ENCODE assay signal across 14 cellular contexts in genomic region chr14:56341766-56342418, GRCh38.
A peak's percentile ranks its signal among the peaks of the same experiment; 100 is the strongest.
DNase-seq lines count a peak whose midpoint lies in the region; ATAC-seq, FAIRE-seq and TF ChIP-seq lines count a peak whose summit lies in the region.
"Had no signal": no experiment of that assay in that cellular context is flagged by ENCODE, and none has a peak within 500 bp of the region (broad histone marks: within the 10 kb centered on the region; RNA-seq: fewer than 3 reads in every experiment).

No MANE protein-coding gene starts in this region.

- no peaks in the 10 kb centered on the region for H3K9me3 ChIP-seq in BE2C

- FAIRE-seq in GM19239 (lab: Jason Lieb, UNC) = peak; percentile 72
- FAIRE-seq: G401.6 had no signal

- H3K36me3 ChIP-seq in BE2C = no peaks in the 10 kb centered on the region

- no peak for DNase-seq in GM19239 (ENCODE audit: insufficient read length, low spot score)
- peak; percentile 30 for DNase-seq in dermis blood vessel endothelial cell
- peak; percentile 44 for DNase-seq in skeletal muscle cell (ENCODE audit: low read depth)
- no peak for DNase-seq in BE2C
- DNase-seq in activated naive CD4-positive, alpha-beta T cell treated with anti-CD3 and anti-CD28 coated beads, Interleukin-2, amount 50 U/mL, for 72 hours (ENCODE audit: low spot score in 2 of 2) = no peak
- no peak for DNase-seq in COLO829 (ENCODE audit: low spot score)
- DNase-seq in central memory CD4-positive, alpha-beta T cell = no peak
- DNase-seq: effector memory CD8-positive, alpha-beta T cell; kidney glomerular epithelial cell; right cardiac atrium had no signal

- H3K9me3 Mint-ChIP-seq in activated naive CD4-positive, alpha-beta T cell treated with anti-CD3 and anti-CD28 coated beads, Interleukin-2, amount 50 U/mL, for 72 hours = no peaks in the 10 kb centered on the region
- H3K9me3 Mint-ChIP-seq: activated T-helper 17 cell treated with anti-CD3 and anti-CD28 coated beads, Interleukin-2, amount 50 U/mL, for 72 hours; effector memory CD8-positive, alpha-beta T cell; stimulated activated memory B cell treated with anti-CD40 and anti-IgM and Interleukin-4, amounts not matched to agents 10 μg/mL and 1 μg/mL and 100 μg/mL, for 72 hours had no signal

- ATAC-seq in HG03095 (IDR thresholded peaks at IDR 0.05; ENCODE audit: unreplicated experiment) = peak; percentile 34
- ATAC-seq in activated naive CD4-positive, alpha-beta T cell treated with anti-CD3 and anti-CD28 coated beads, Interleukin-2, amount 50 U/mL, for 72 hours = no peak
- ATAC-seq: activated T-helper 17 cell treated with anti-CD3 and anti-CD28 coated beads, Interleukin-2, amount 50 U/mL, for 72 hours; effector memory CD8-positive, alpha-beta T cell; stimulated activated memory B cell treated with anti-CD40 and anti-IgM and Interleukin-4, amounts not matched to agents 10 μg/mL and 1 μg/mL and 100 μg/mL, for 72 hours had no signal

- H3K4me3 ChIP-seq in skeletal muscle cell (ENCODE audit: low read depth, low read length) (no peak overlapping the region), BE2C (ENCODE audit: low read depth, low read length) (no peak overlapping the region)

- no peak overlapping the region for H3K27ac Mint-ChIP-seq in activated naive CD4-positive, alpha-beta T cell treated with anti-CD3 and anti-CD28 coated beads, Interleukin-2, amount 50 U/mL, for 72 hours
- H3K27ac Mint-ChIP-seq: activated T-helper 17 cell treated with anti-CD3 and anti-CD28 coated beads, Interleukin-2, amount 50 U/mL, for 72 hours; effector memory CD8-positive, alpha-beta T cell; stimulated activated memory B cell treated with anti-CD40 and anti-IgM and Interleukin-4, amounts not matched to agents 10 μg/mL and 1 μg/mL and 100 μg/mL, for 72 hours had no signal

- H3K36me3 Mint-ChIP-seq in activated naive CD4-positive, alpha-beta T cell treated with anti-CD3 and anti-CD28 coated beads, Interleukin-2, amount 50 U/mL, for 72 hours = no peaks in the 10 kb centered on the region
- H3K36me3 Mint-ChIP-seq: stimulated activated memory B cell treated with anti-CD40 and anti-IgM and Interleukin-4, amounts not matched to agents 10 μg/mL and 1 μg/mL and 100 μg/mL, for 72 hours had no signal

- peaks cover 4% of the 10 kb centered on the region; the same call in 1 of the 2 replicates for H3K4me1 ChIP-seq in BE2C

- TF ChIP-seq CTCF in BE2C (IDR thresholded peaks at IDR 0.05; ENCODE audit: low read depth, low read length) = no peak

- H3K27me3 ChIP-seq in BE2C = no peaks in the 10 kb centered on the region

Comparison
In these comparisons a context has a peak if more than half of its experiments do, and no peak if none do; other contexts are left out.
1. DNase-seq: peak in dermis blood vessel endothelial cell (single experiment) and skeletal muscle cell (single experiment); none in GM19239 (single experiment), BE2C (single experiment), activated naive CD4-positive, alpha-beta T cell treated with anti-CD3 and anti-CD28 coated beads, Interleukin-2, amount 50 U/mL, for 72 hours (0 of 2), COLO829 (single experiment) and central memory CD4-positive, alpha-beta T cell (single experiment).